Comparison of ENCODE assay signal across 16 cellular contexts in the genomic region with DNA sequence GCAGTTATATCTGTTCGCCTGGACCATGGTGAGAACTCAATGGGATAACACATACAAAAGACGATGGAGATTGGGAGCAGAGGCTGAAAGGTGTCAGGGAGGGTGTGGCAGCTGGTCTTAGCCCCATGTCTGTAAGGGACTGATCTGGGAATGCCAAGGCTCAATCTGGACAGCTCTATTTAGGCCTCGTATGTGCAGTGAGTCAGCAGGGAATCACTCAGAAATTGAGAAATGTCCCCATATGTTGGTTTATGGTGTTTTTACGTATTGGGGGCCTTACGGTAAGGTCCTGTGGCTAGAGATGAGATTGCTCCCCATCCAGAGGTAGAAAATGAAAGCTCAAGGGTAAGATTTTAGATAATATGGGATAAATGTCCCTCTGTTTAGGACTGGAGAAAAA.
"Had no signal": no experiment of that assay in that cellular context is flagged by ENCODE, and none has a peak within 500 bp of the region (broad histone marks: within the 10 kb centered on the region; RNA-seq: fewer than 3 reads in every experiment).

No MANE protein-coding gene starts in this region.

- ATAC-seq: left colon; mucosa of descending colon; naive thymus-derived CD8-positive, alpha-beta T cell; stimulated activated memory B cell treated with anti-CD40 and anti-IgM and Interleukin-4, amounts not matched to agents 10 μg/mL and 1 μg/mL and 100 μg/mL, for 72 hours had no signal

- DNase-seq: activated CD4-positive, alpha-beta memory T cell treated with anti-CD3 and anti-CD28 coated beads for 36 hours; activated CD4-positive, alpha-beta T cell treated with anti-CD3 and anti-CD28 coated beads for 1 hour; activated naive CD8-positive, alpha-beta T cell treated with anti-CD3 and anti-CD28 coated beads, Interleukin-2, amount 10 ng/mL, durations not matched to agents 7 days and 5 days; activated T-cell treated with anti-CD3 and anti-CD28 coated beads, Interleukin-2, amount 50 U/mL, for 48 hours; colonic mucosa; left colon; mucosa of descending colon; naive thymus-derived CD8-positive, alpha-beta T cell; posterior cingulate gyrus; substantia nigra; SW 1271; transverse colon had no signal

- H3K4me3 ChIP-seq: ascending aorta, colonic mucosa, mucosa of descending colon, right atrium auricular region, smooth muscle cell, transverse colon had no signal
